8 cellular contexts compared by ENCODE assay signal in the genomic region with DNA sequence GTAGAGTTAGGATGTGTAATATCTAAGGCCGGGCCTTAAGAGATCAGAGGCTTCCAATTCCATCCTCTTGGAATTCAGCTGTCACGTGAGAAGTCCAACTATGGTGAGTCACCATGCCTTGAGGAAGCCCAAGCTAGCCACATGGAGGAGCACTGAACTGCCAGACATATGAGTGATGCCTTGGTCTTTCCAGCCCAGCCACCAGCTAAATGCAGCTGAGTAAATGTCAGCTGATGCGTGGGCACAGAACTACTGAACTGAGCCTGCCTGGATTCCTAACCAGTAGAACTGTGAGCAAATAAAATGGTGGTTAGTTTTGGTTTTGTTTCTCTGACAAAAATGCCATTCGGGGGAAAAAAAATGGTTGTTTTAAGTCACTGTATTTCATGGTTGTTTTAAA.
DNase-seq lines count a peak whose midpoint lies in the region; ATAC-seq, FAIRE-seq and TF ChIP-seq lines count a peak whose summit lies in the region.

No MANE protein-coding gene starts in this region.

- no peak for FAIRE-seq in frontal cortex (lab: Jason Lieb, UNC)

- H2AFZ ChIP-seq in Loucy (ENCODE audit: low read length) = peak overlapping the region; percentile 1; the same call in 1 of the 2 replicates

- H3K36me3 ChIP-seq in Loucy (ENCODE audit: insufficient read depth, low read length) = no peaks in the 10 kb centered on the region

- no peak for ATAC-seq in GM18498 (IDR thresholded peaks at IDR 0.05; ENCODE audit: unreplicated experiment)

- H3F3A ChIP-seq in Loucy (ENCODE audit: low read depth) = no peaks in the 10 kb centered on the region

- DNase-seq in stimulated activated naive CD4-positive, alpha-beta T cell treated with Interleukin-2 at 50 U/mL for 16 hours (lab: John Stamatoyannopoulos, UW) = peak; percentile 52
- no peak for DNase-seq in stimulated activated naive CD4-positive, alpha-beta T cell (lab: John Stamatoyannopoulos, UW)
- peak; percentile 90 for DNase-seq in astrocyte of the cerebellum (ENCODE audit: low read depth)
- peak; percentile 58 for DNase-seq in smooth muscle cell of the brain vasculature (ENCODE audit: low read depth, low spot score)
- no peak for DNase-seq in GM19238 (ENCODE audit: insufficient read length, low spot score)
- no peak for DNase-seq in frontal cortex (ENCODE audit: low spot score in 2 of 2)

- H3K9me2 ChIP-seq in Loucy (replicated peaks; ENCODE audit: low read depth, low read length) = no peaks in the 10 kb centered on the region

- no peak overlapping the region for H3K4me3 ChIP-seq in Loucy (ENCODE audit: low read length, poor library complexity, severe bottlenecking)
- H3K4me3 ChIP-seq in astrocyte of the cerebellum (ENCODE audit: low read depth, low read length) = no peak overlapping the region

- TF ChIP-seq CTCF in Loucy (conservative IDR thresholded peaks at IDR 0.05; ENCODE audit: low read length) = no peak
- no peak for TF ChIP-seq CTCF in astrocyte of the cerebellum (IDR thresholded peaks at IDR 0.05; ENCODE audit: low read depth, low read length, missing control alignments)

- H4K20me1 ChIP-seq in Loucy (ENCODE audit: insufficient read depth, low read length, poor library complexity, severe bottlenecking) = no peaks in the 10 kb centered on the region

- H3K4me1 ChIP-seq in Loucy (ENCODE audit: insufficient read depth, low read length, poor library complexity, severe bottlenecking) = no peaks in the 10 kb centered on the region

- no peaks in the 10 kb centered on the region for H3K27me3 ChIP-seq in Loucy (ENCODE audit: insufficient read depth, low read length, poor library complexity, severe bottlenecking)

- H3K79me2 ChIP-seq in Loucy (ENCODE audit: insufficient read depth, low read length) = no peaks in the 10 kb centered on the region

- H3K9ac ChIP-seq in Loucy (ENCODE audit: low read depth, low read length, poor library complexity, severe bottlenecking) = no peak overlapping the region

- in situ Hi-C loops in astrocyte of the cerebellum (cut with HindIII; ENCODE audit: low sequenced_read_pairs) = no loop called here

- no peaks in the 10 kb centered on the region for H3K9me3 ChIP-seq in Loucy (ENCODE audit: insufficient read depth, low read depth, low read length)

- no peak overlapping the region for H3K4me2 ChIP-seq in Loucy (ENCODE audit: low read depth, low read length, poor library complexity, severe bottlenecking)

Comparison
In these comparisons a context has a peak if more than half of its experiments do, and no peak if none do; other contexts are left out.
1. DNase-seq: peak in stimulated activated naive CD4-positive, alpha-beta T cell treated with Interleukin-2 at 50 U/mL for 16 hours (single experiment), astrocyte of the cerebellum (single experiment) and smooth muscle cell of the brain vasculature (single experiment); none in stimulated activated naive CD4-positive, alpha-beta T cell (0 of 6), GM19238 (single experiment) and frontal cortex (0 of 2).